In the genomic region with DNA sequence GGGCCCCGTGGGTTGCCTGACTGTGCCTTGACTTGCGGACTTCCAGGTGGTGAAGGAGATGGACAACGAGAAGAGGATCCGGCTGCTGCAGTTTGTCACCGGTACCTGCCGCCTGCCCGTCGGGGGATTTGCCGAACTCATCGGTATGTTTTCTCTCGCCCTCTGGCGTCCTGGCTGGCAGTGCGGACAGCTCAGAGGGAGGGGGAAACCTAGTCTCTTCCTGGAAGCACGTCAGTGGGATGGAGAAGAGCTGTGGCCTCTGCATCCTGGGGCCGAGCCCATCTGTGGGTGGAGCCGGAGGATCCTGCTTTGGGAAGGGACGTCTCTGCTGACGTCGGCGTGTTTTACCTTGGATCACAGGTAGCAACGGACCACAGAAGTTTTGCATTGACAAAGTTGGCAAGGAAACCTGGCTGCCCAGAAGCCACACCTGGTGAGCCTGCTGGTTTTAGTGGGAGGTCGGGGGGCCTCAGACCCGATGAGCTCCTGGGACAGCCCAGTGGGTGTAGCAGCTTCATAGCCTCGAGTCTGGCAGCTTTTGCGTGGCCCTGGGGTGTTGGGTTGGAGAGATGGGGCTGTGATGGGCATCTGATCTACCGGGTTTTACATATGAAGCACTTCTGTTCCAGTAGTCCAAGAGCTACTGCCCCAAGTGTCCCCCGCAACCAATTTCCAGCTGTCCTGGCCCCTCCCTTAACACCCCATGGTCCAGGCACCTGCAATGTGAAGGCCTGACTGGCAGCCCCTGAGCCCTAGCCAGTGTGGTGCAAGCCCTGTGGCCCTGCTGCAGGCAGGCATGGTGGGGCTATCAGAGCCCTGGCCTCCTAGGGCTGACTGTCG, we compare ENCODE assay signal across 17 cellular contexts.
"Had no signal": no experiment of that assay in that cellular context is flagged by ENCODE, and none has a peak within 500 bp of the region (broad histone marks: within the 10 kb centered on the region; RNA-seq: fewer than 3 reads in every experiment).

No MANE protein-coding gene starts in this region.

- H3K27me3 ChIP-seq: colonic mucosa, esophagus squamous epithelium, sigmoid colon, tibial nerve, uterus had no signal

- H3K9me3 Mint-ChIP-seq: activated naive CD4-positive, alpha-beta T cell treated with anti-CD3 and anti-CD28 coated beads, Interleukin-2, amount 50 U/mL, for 24 hours; mesothelial cell of epicardium; nephron progenitor cell; stimulated activated effector memory CD8-positive, alpha-beta T cell treated with anti-CD3 and anti-CD28 coated beads, Interleukin-12 subunit alpha, Interleukin-12 subunit beta, amount 100 ng/mL, for 72 hours had no signal

- H3K27ac Mint-ChIP-seq: activated naive CD4-positive, alpha-beta T cell treated with anti-CD3 and anti-CD28 coated beads, Interleukin-2, amount 50 U/mL, for 24 hours; mesothelial cell of epicardium; nephron progenitor cell had no signal

- H3K36me3 ChIP-seq: uterus had no signal

- H3K4me1 Mint-ChIP-seq: activated naive CD4-positive, alpha-beta T cell treated with anti-CD3 and anti-CD28 coated beads, Interleukin-2, amount 50 U/mL, for 24 hours; stimulated activated effector memory CD8-positive, alpha-beta T cell treated with anti-CD3 and anti-CD28 coated beads, Interleukin-12 subunit alpha, Interleukin-12 subunit beta, amount 100 ng/mL, for 72 hours had no signal

- H3K27me3 Mint-ChIP-seq: activated naive CD4-positive, alpha-beta T cell treated with anti-CD3 and anti-CD28 coated beads, Interleukin-2, amount 50 U/mL, for 24 hours had no signal

- DNase-seq: activated CD4-positive, alpha-beta T cell treated with anti-CD3 and anti-CD28 coated beads, Interleukin-2, amount 50 U/mL, for 4 hours; activated CD4-positive, CD25-positive, alpha-beta regulatory T cell treated with anti-CD3 and anti-CD28 coated beads, Interleukin-2, amount 50 U/mL, for 72 hours; activated effector memory CD4-positive, alpha-beta T cell treated with anti-CD3 and anti-CD28 coated beads, Interleukin-2, amount 50 U/mL, for 16 hours; activated T-cell treated with anti-CD3 and anti-CD28 coated beads, Interleukin-2, amount 50 U/mL, for 48 hours; caudate nucleus; colonic mucosa; esophagus squamous epithelium; hippocampal formation; kidney glomerular epithelial cell; nephron progenitor cell; sigmoid colon; T1000; uterus had no signal

- H3K27ac ChIP-seq: colonic mucosa, esophagus squamous epithelium, sigmoid colon, tibial nerve, uterus had no signal

- ATAC-seq: stimulated activated effector memory CD8-positive, alpha-beta T cell treated with anti-CD3 and anti-CD28 coated beads, Interleukin-12 subunit alpha, Interleukin-12 subunit beta, amount 100 ng/mL, for 72 hours had no signal

- H3K9me3 ChIP-seq: colonic mucosa, esophagus squamous epithelium, sigmoid colon, tibial nerve, uterus had no signal

- H3K4me3 ChIP-seq: colonic mucosa, esophagus squamous epithelium, sigmoid colon, tibial nerve, uterus had no signal

- H3K4me3 Mint-ChIP-seq: activated naive CD4-positive, alpha-beta T cell treated with anti-CD3 and anti-CD28 coated beads, Interleukin-2, amount 50 U/mL, for 24 hours; mesothelial cell of epicardium; nephron progenitor cell; stimulated activated effector memory CD8-positive, alpha-beta T cell treated with anti-CD3 and anti-CD28 coated beads, Interleukin-12 subunit alpha, Interleukin-12 subunit beta, amount 100 ng/mL, for 72 hours had no signal

- H3K4me1 ChIP-seq: colonic mucosa, sigmoid colon, uterus had no signal
